In genomic region chr1:94209982-94210381, GRCh38 we compare ENCODE assay signal across 19 cellular contexts. TPM values are rescaled to one million over a fixed set of nuclear protein-coding genes. Genes with fewer than 3 reads are reported as not detected.
"Had no signal": no experiment of that assay in that cellular context is flagged by ENCODE, and none has a peak within 500 bp of the region (broad histone marks: within the 10 kb centered on the region; RNA-seq: fewer than 3 reads in every experiment).

No MANE protein-coding gene starts in this region.

- ATAC-seq: left colon; mucosa of descending colon; naive thymus-derived CD8-positive, alpha-beta T cell; stimulated activated naive CD8-positive, alpha-beta T cell treated with anti-CD3 and anti-CD28 coated beads, Interleukin-15, Interleukin-2, amounts not matched to agents 100 U/mL and 50 U/mL, for 24 hours had no signal

- H3K27ac ChIP-seq: neutrophil, ovary, right atrium auricular region, suprapubic skin, thyroid gland, uterus had no signal

- FAIRE-seq: endometrium had no signal

- H3K4me1 ChIP-seq: right atrium auricular region, suprapubic skin, uterus had no signal

- H3K4me3 Mint-ChIP-seq: naive thymus-derived CD8-positive, alpha-beta T cell had no signal

- H3K4me2 ChIP-seq: smooth muscle cell had no signal

- DNase-seq: effector memory CD4-positive, alpha-beta T cell; erythroblast; foreskin melanocyte; head of caudate nucleus; hippocampal formation; left colon; mucosa of descending colon; naive thymus-derived CD8-positive, alpha-beta T cell; ovary; stimulated activated CD4-positive, alpha-beta T cell treated with anti-CD3 and anti-CD28 coated beads, Interleukin-2, amount 100 ng/mL, for 48 hours; stimulated activated naive CD8-positive, alpha-beta T cell treated with anti-CD3 and anti-CD28 coated beads, Interleukin-15, Interleukin-2, amounts not matched to agents 100 U/mL and 50 U/mL, for 24 hours; thyroid gland; upper lobe of left lung; uterus had no signal

- H3K27me3 ChIP-seq: ovary, right atrium auricular region, suprapubic skin, thyroid gland, upper lobe of left lung, uterus had no signal

- H3K9me3 ChIP-seq: mucosa of descending colon, neutrophil, ovary, suprapubic skin, thyroid gland, upper lobe of left lung, uterus had no signal

- H3K4me3 ChIP-seq: mucosa of descending colon, ovary, right atrium auricular region, smooth muscle cell, suprapubic skin, thyroid gland, upper lobe of left lung, uterus had no signal

- H3K36me3 ChIP-seq: neutrophil, ovary, uterus had no signal

- H3K27ac Mint-ChIP-seq: naive thymus-derived CD8-positive, alpha-beta T cell had no signal

- H3K4me1 Mint-ChIP-seq: naive thymus-derived CD8-positive, alpha-beta T cell had no signal

RNA-seq across cellular contexts. Expression of gene ARHGAP29, which starts 27.4 kb away (rescaled TPM):
- total RNA-seq: naive thymus-derived CD8-positive, alpha-beta T cell had no signal
- polyA plus RNA-seq: naive thymus-derived CD8-positive, alpha-beta T cell had no signal
